ENCODE assay signal across 10 cellular contexts in the genomic region with DNA sequence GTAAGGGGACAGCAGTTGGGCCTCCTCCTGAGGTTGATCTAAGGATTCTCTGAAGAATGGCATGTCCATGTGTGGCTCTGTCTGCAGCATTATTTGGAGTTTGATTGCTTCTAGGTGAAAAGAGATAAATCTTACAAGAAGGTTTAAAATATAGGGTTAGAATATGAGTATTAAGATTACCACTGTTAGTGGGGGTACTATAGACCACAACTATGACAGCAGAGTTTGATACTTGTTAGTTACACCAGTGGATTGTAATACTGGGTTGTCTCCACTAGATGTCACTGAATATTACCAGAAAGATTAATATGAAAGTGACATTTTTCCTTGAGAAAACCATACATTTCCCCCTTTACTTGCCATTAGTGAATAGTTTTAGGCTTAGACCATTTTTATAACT. TPM values are rescaled to one million over a fixed set of nuclear protein-coding genes. Genes with fewer than 3 reads are reported as not detected.
DNase-seq lines count a peak whose midpoint lies in the region; ATAC-seq and TF ChIP-seq lines count a peak whose summit lies in the region.
"Had no signal": no experiment of that assay in that cellular context is flagged by ENCODE, and none has a peak within 500 bp of the region (broad histone marks: within the 10 kb centered on the region; RNA-seq: fewer than 3 reads in every experiment).

No MANE protein-coding gene starts in this region.

- intact Hi-C loops in activated CD8-positive, alpha-beta T cell treated with anti-CD3 and anti-CD28 coated beads for 36 hours (cut with micrococcal nuclease): loop anchor here (10.0 kb wide), 2 partner anchors 124 to 494 kb away; no protein-coding TSS in a partner anchor

- H3K4me3 Mint-ChIP-seq in activated CD8-positive, alpha-beta T cell treated with anti-CD3 and anti-CD28 coated beads for 36 hours: no peak overlapping the region
- H3K4me3 Mint-ChIP-seq in activated CD8-positive, alpha-beta T cell treated with anti-CD3 and anti-CD28 coated beads, Interleukin-2, amount 10 ng/mL, durations not matched to agents 7 days and 5 days: no peak overlapping the region
- H3K4me3 Mint-ChIP-seq in natural killer cell treated with Interleukin-12 subunit alpha and Interleukin-12 subunit beta and Interleukin-15 and Interleukin-18, amount 100 ng/mL, for 72 hours: no peak overlapping the region
- H3K4me3 Mint-ChIP-seq: CD8-positive, alpha-beta memory T cell had no signal

- H3K27me3 Mint-ChIP-seq in activated CD8-positive, alpha-beta T cell treated with anti-CD3 and anti-CD28 coated beads for 36 hours: peaks cover 35% of the 10 kb centered on the region
- H3K27me3 Mint-ChIP-seq in activated CD8-positive, alpha-beta T cell treated with anti-CD3 and anti-CD28 coated beads, Interleukin-2, amount 10 ng/mL, durations not matched to agents 7 days and 5 days (ENCODE audit: low read depth): peaks cover 11% of the 10 kb centered on the region
- H3K27me3 Mint-ChIP-seq in natural killer cell treated with Interleukin-12 subunit alpha and Interleukin-12 subunit beta and Interleukin-15 and Interleukin-18, amount 100 ng/mL, for 72 hours: peaks cover 19 to 25% of the 10 kb centered on the region in 2 donors

- no peak for DNase-seq in activated CD8-positive, alpha-beta T cell treated with anti-CD3 and anti-CD28 coated beads for 36 hours
- DNase-seq in activated CD8-positive, alpha-beta T cell treated with anti-CD3 and anti-CD28 coated beads, Interleukin-2, amount 10 ng/mL, durations not matched to agents 7 days and 5 days: no peak
- DNase-seq in NCI-H1694 (lab: John Stamatoyannopoulos, UW) (peak; percentile 18), epithelial cell of proximal tubule (ENCODE audit: low read depth) (no peak), activated T-cell treated with anti-CD3 and anti-CD28 coated beads for 4 hours (no peak), omental fat pad (ENCODE audit: low spot score) (no peak)
- DNase-seq in natural killer cell treated with Interleukin-12 subunit alpha and Interleukin-12 subunit beta and Interleukin-15 and Interleukin-18, amount 100 ng/mL, for 72 hours (ENCODE audit: low spot score): no peak
- DNase-seq: CD8-positive, alpha-beta memory T cell; NCI-H1092 had no signal

- POLR2A ChIA-PET in activated CD8-positive, alpha-beta T cell treated with anti-CD3 and anti-CD28 coated beads for 36 hours (lab: Charles Lee): no interaction called here
- POLR2A ChIA-PET in activated CD8-positive, alpha-beta T cell treated with anti-CD3 and anti-CD28 coated beads, Interleukin-2, amount 10 ng/mL, durations not matched to agents 7 days and 5 days (lab: Charles Lee): no interaction called here

- H3K36me3 Mint-ChIP-seq in activated CD8-positive, alpha-beta T cell treated with anti-CD3 and anti-CD28 coated beads for 36 hours (ENCODE audit: low read depth): peaks cover 3% of the 10 kb centered on the region
- H3K36me3 Mint-ChIP-seq in activated CD8-positive, alpha-beta T cell treated with anti-CD3 and anti-CD28 coated beads, Interleukin-2, amount 10 ng/mL, durations not matched to agents 7 days and 5 days (ENCODE audit: low read depth): peaks cover 6% of the 10 kb centered on the region
- H3K36me3 Mint-ChIP-seq in natural killer cell treated with Interleukin-12 subunit alpha and Interleukin-12 subunit beta and Interleukin-15 and Interleukin-18, amount 100 ng/mL, for 72 hours: peaks cover 16% of the 10 kb centered on the region

- no peak for ATAC-seq in activated CD8-positive, alpha-beta T cell treated with anti-CD3 and anti-CD28 coated beads for 36 hours
- ATAC-seq in activated CD8-positive, alpha-beta T cell treated with anti-CD3 and anti-CD28 coated beads, Interleukin-2, amount 10 ng/mL, durations not matched to agents 7 days and 5 days: no peak
- ATAC-seq in natural killer cell treated with Interleukin-12 subunit alpha and Interleukin-12 subunit beta and Interleukin-15 and Interleukin-18, amount 100 ng/mL, for 72 hours: no peak
- ATAC-seq in HG03039 (IDR thresholded peaks at IDR 0.05; ENCODE audit: unreplicated experiment) (no peak), omental fat pad (ENCODE audit: low FRiP score) (no peak)

- CTCF ChIA-PET in activated CD8-positive, alpha-beta T cell treated with anti-CD3 and anti-CD28 coated beads for 36 hours (lab: Charles Lee): interaction anchor here (0.7 to 0.9 kb wide), 2 partner anchors 206 to 659 kb away, joined by 3 read pairs; no protein-coding TSS in a partner anchor
- CTCF ChIA-PET in activated CD8-positive, alpha-beta T cell treated with anti-CD3 and anti-CD28 coated beads, Interleukin-2, amount 10 ng/mL, durations not matched to agents 7 days and 5 days (lab: Charles Lee): interaction anchor here (0.5 to 1.0 kb wide), 2 partner anchors 105 to 122 kb away, joined by 3 read pairs; no protein-coding TSS in a partner anchor

- H3K4me3 ChIP-seq in epithelial cell of proximal tubule (ENCODE audit: low read depth, low read length): no peak overlapping the region

- peak; percentile 40 for TF ChIP-seq CTCF in activated CD8-positive, alpha-beta T cell treated with anti-CD3 and anti-CD28 coated beads for 36 hours (IDR thresholded peaks at IDR 0.05)
- TF ChIP-seq CTCF in epithelial cell of proximal tubule (conservative IDR thresholded peaks at IDR 0.05; ENCODE audit: low read depth, low read length): peak; percentile 38
- TF ChIP-seq CTCF in omental fat pad (IDR thresholded peaks at IDR 0.05): no peak

- no peak overlapping the region for H3K27ac Mint-ChIP-seq in activated CD8-positive, alpha-beta T cell treated with anti-CD3 and anti-CD28 coated beads for 36 hours
- H3K27ac Mint-ChIP-seq in activated CD8-positive, alpha-beta T cell treated with anti-CD3 and anti-CD28 coated beads, Interleukin-2, amount 10 ng/mL, durations not matched to agents 7 days and 5 days: no peak overlapping the region
- no peak overlapping the region for H3K27ac Mint-ChIP-seq in natural killer cell treated with Interleukin-12 subunit alpha and Interleukin-12 subunit beta and Interleukin-15 and Interleukin-18, amount 100 ng/mL, for 72 hours
- H3K27ac Mint-ChIP-seq: CD8-positive, alpha-beta memory T cell had no signal

- peaks cover 27% of the 10 kb centered on the region for H3K9me3 Mint-ChIP-seq in activated CD8-positive, alpha-beta T cell treated with anti-CD3 and anti-CD28 coated beads for 36 hours
- H3K9me3 Mint-ChIP-seq in activated CD8-positive, alpha-beta T cell treated with anti-CD3 and anti-CD28 coated beads, Interleukin-2, amount 10 ng/mL, durations not matched to agents 7 days and 5 days (ENCODE audit: insufficient read depth): peaks cover 27% of the 10 kb centered on the region
- H3K9me3 Mint-ChIP-seq in natural killer cell treated with Interleukin-12 subunit alpha and Interleukin-12 subunit beta and Interleukin-15 and Interleukin-18, amount 100 ng/mL, for 72 hours: peaks cover 10% of the 10 kb centered on the region

- no peaks in the 10 kb centered on the region for H3K4me1 Mint-ChIP-seq in activated CD8-positive, alpha-beta T cell treated with anti-CD3 and anti-CD28 coated beads for 36 hours (ENCODE audit: low read depth)
- no peaks in the 10 kb centered on the region for H3K4me1 Mint-ChIP-seq in activated CD8-positive, alpha-beta T cell treated with anti-CD3 and anti-CD28 coated beads, Interleukin-2, amount 10 ng/mL, durations not matched to agents 7 days and 5 days (ENCODE audit: low read depth)
- no peaks in the 10 kb centered on the region for H3K4me1 Mint-ChIP-seq in natural killer cell treated with Interleukin-12 subunit alpha and Interleukin-12 subunit beta and Interleukin-15 and Interleukin-18, amount 100 ng/mL, for 72 hours (ENCODE audit: low read depth in 2 of 2)
- H3K4me1 Mint-ChIP-seq: CD8-positive, alpha-beta memory T cell had no signal

RNA-seq across cellular contexts. Expression of a gene that starts 47.9 kb away (rescaled TPM):
- total RNA-seq in activated CD8-positive, alpha-beta T cell treated with anti-CD3 and anti-CD28 coated beads for 36 hours: 1 to 10 TPM; 2.3 to 3.0 TPM
- 1 to 10 TPM; 2.6 TPM for total RNA-seq in activated CD8-positive, alpha-beta T cell treated with anti-CD3 and anti-CD28 coated beads, Interleukin-2, amount 10 ng/mL, durations not matched to agents 7 days and 5 days
- 2.4 and 3.3 TPM in 2 replicates for total RNA-seq in epithelial cell of proximal tubule
- 1 to 10 TPM; 3.3 to 4.1 TPM for total RNA-seq in natural killer cell treated with Interleukin-12 subunit alpha and Interleukin-12 subunit beta and Interleukin-15 and Interleukin-18, amount 100 ng/mL, for 72 hours
- under 1 TPM; 0.09 to 0.32 (median 0.22) TPM for total RNA-seq in omental fat pad

RNA-seq across cellular contexts. Expression of a gene that starts 59.4 kb away (rescaled TPM):
- not detected for total RNA-seq in activated CD8-positive, alpha-beta T cell treated with anti-CD3 and anti-CD28 coated beads for 36 hours
- total RNA-seq in activated CD8-positive, alpha-beta T cell treated with anti-CD3 and anti-CD28 coated beads, Interleukin-2, amount 10 ng/mL, durations not matched to agents 7 days and 5 days: not detected
- total RNA-seq in epithelial cell of proximal tubule (not detected in 2 replicates), omental fat pad (not detected)
- total RNA-seq in natural killer cell treated with Interleukin-12 subunit alpha and Interleukin-12 subunit beta and Interleukin-15 and Interleukin-18, amount 100 ng/mL, for 72 hours: not detected
- total RNA-seq: CD8-positive, alpha-beta memory T cell had no signal

Comparison
In these comparisons a context has a peak if more than half of its experiments do, and no peak if none do; other contexts are left out.
1. CTCF ChIP-seq: peak in activated CD8-positive, alpha-beta T cell treated with anti-CD3 and anti-CD28 coated beads for 36 hours (single experiment) and epithelial cell of proximal tubule (single experiment); none in omental fat pad (0 of 3).